In genomic region chr19:10887616-10888367, GRCh38 we compare ENCODE assay signal across 15 cellular contexts. TPM values are rescaled to one million over a fixed set of nuclear protein-coding genes. Genes with fewer than 3 reads are reported as not detected.
DNase-seq lines count a peak whose midpoint lies in the region; ATAC-seq and TF ChIP-seq lines count a peak whose summit lies in the region.
"Had no signal": no experiment of that assay in that cellular context is flagged by ENCODE, and none has a peak within 500 bp of the region (broad histone marks: within the 10 kb centered on the region; RNA-seq: fewer than 3 reads in every experiment).

No MANE protein-coding gene starts in this region.

- no peaks in the 10 kb centered on the region for H3K9me3 ChIP-seq in WERI-Rb-1 (ENCODE audit: severe bottlenecking)
- no peaks in the 10 kb centered on the region for H3K9me3 ChIP-seq in upper lobe of right lung
- H3K9me3 ChIP-seq: tibial nerve had no signal

- H3K27me3 ChIP-seq in WERI-Rb-1 (ENCODE audit: insufficient read depth, low read depth, severe bottlenecking) (no peaks in the 10 kb centered on the region), mesendoderm (ENCODE audit: insufficient read depth, low read length, poor library complexity) (no peaks in the 10 kb centered on the region), upper lobe of right lung (no peaks in the 10 kb centered on the region)
- H3K27me3 ChIP-seq: tibial nerve had no signal

- H3K27ac ChIP-seq in WERI-Rb-1, result peak overlapping the region; percentile 96
- peak overlapping the region; percentile 3 for H3K27ac ChIP-seq in mesendoderm (ENCODE audit: low read depth, low read length)
- no peak overlapping the region for H3K27ac ChIP-seq in upper lobe of right lung

- TF ChIP-seq CTCF in WERI-Rb-1 (IDR thresholded peaks at IDR 0.05; ENCODE audit: low read depth, low read length) (no peak), upper lobe of right lung (IDR thresholded peaks at IDR 0.05) (no peak)

- H3K4me2 ChIP-seq in mesendoderm (ENCODE audit: low read length), result no peak overlapping the region

- H3K36me3 ChIP-seq in WERI-Rb-1 (peaks cover 17% of the 10 kb centered on the region), mesendoderm (ENCODE audit: control insufficient read depth, insufficient read depth, low read length) (no peaks in the 10 kb centered on the region), upper lobe of right lung (no peaks in the 10 kb centered on the region)
- H3K36me3 ChIP-seq: tibial nerve had no signal

- no peak overlapping the region for H4K8ac ChIP-seq in mesendoderm (ENCODE audit: low read depth, low read length)

- no peak overlapping the region for H2AK5ac ChIP-seq in mesendoderm (ENCODE audit: low read length)

- intact Hi-C loops in upper lobe of right lung (cut with DNase I), result no loop called here

- peaks cover 22% of the 10 kb centered on the region for H3K79me1 ChIP-seq in mesendoderm (ENCODE audit: low read length)

- peak overlapping the region; percentile 62 for H3K56ac ChIP-seq in mesendoderm (ENCODE audit: low read length)

- H3K27ac Mint-ChIP-seq in activated naive CD4-positive, alpha-beta T cell treated with anti-CD3 and anti-CD28 coated beads, Interleukin-2, amount 50 U/mL, for 72 hours, result peak overlapping the region; percentile 60 to 76
- H3K27ac Mint-ChIP-seq: activated CD4-positive, alpha-beta memory T cell treated with anti-CD3 and anti-CD28 coated beads for 36 hours had no signal

- WGBS in mesendoderm (ENCODE audit: extremely low coverage, insufficient coverage, low lambda C conversion rate), result no CpG with 5 or more reads among the region's 9 CpGs

- H3K4me1 ChIP-seq in mesendoderm (ENCODE audit: control insufficient read depth, low read depth, low read length) (peaks cover 15% of the 10 kb centered on the region), upper lobe of right lung (no peaks in the 10 kb centered on the region)

- ATAC-seq in activated naive CD4-positive, alpha-beta T cell treated with anti-CD3 and anti-CD28 coated beads, Interleukin-2, amount 50 U/mL, for 72 hours, result no peak
- ATAC-seq in upper lobe of right lung (peak; percentile 41), HG02798 (IDR thresholded peaks at IDR 0.05; ENCODE audit: poor library complexity, unreplicated experiment) (no peak)

- no peak overlapping the region for H3K18ac ChIP-seq in mesendoderm (ENCODE audit: low read length)

- no peak overlapping the region for H2BK5ac ChIP-seq in mesendoderm (ENCODE audit: low read length)

- H3K23ac ChIP-seq in mesendoderm (ENCODE audit: low read length), result peak overlapping the region; percentile 97

- H3K79me2 ChIP-seq in mesendoderm (ENCODE audit: control insufficient read depth, insufficient read depth, low read length), result peaks cover 40% of the 10 kb centered on the region

- H3K4me3 ChIP-seq in WERI-Rb-1 (ENCODE audit: low read depth, low read length) (peak overlapping the region; percentile 12), mesendoderm (ENCODE audit: low read length) (no peak overlapping the region), upper lobe of right lung (no peak overlapping the region)
- H3K4me3 ChIP-seq: tibial nerve had no signal

- no peaks in the 10 kb centered on the region for H3K36me3 Mint-ChIP-seq in activated naive CD4-positive, alpha-beta T cell treated with anti-CD3 and anti-CD28 coated beads, Interleukin-2, amount 50 U/mL, for 72 hours
- H3K36me3 Mint-ChIP-seq: activated CD4-positive, alpha-beta memory T cell treated with anti-CD3 and anti-CD28 coated beads for 36 hours had no signal

- H3K4ac ChIP-seq in mesendoderm (ENCODE audit: low read depth, low read length), result no peak overlapping the region

- no peaks in the 10 kb centered on the region for H3K9me3 Mint-ChIP-seq in activated naive CD4-positive, alpha-beta T cell treated with anti-CD3 and anti-CD28 coated beads, Interleukin-2, amount 50 U/mL, for 72 hours
- H3K9me3 Mint-ChIP-seq: activated CD4-positive, alpha-beta memory T cell treated with anti-CD3 and anti-CD28 coated beads for 36 hours had no signal

- H4K5ac ChIP-seq in mesendoderm (ENCODE audit: low read length), result no peak overlapping the region

- no peak for DNase-seq in activated naive CD4-positive, alpha-beta T cell treated with anti-CD3 and anti-CD28 coated beads, Interleukin-2, amount 50 U/mL, for 72 hours (ENCODE audit: low spot score in 2 of 2)
- DNase-seq in activated naive CD4-positive, alpha-beta T cell (lab: John Stamatoyannopoulos, UW), result no peak
- DNase-seq in WERI-Rb-1, result peak; percentile 48
- no peak for DNase-seq in mesendoderm
- no peak for DNase-seq in upper lobe of right lung
- no peak for DNase-seq in activated CD4-positive, CD25-positive, alpha-beta regulatory T cell (lab: John Stamatoyannopoulos, UW)
- DNase-seq in germinal center (ENCODE audit: low spot score), result no peak
- DNase-seq: activated CD4-positive, alpha-beta memory T cell treated with anti-CD3 and anti-CD28 coated beads for 36 hours; activated effector memory CD4-positive, alpha-beta T cell treated with Interleukin-2 at 50 U/mL for 16 hours; NCI-H1694 treated with DMSO at 0.1 percent for 48 hours; small intestine; T-helper 2 cell had no signal

- no peak overlapping the region for H2BK15ac ChIP-seq in mesendoderm (replicated peaks; ENCODE audit: low read depth)

- H2BK120ac ChIP-seq in mesendoderm (ENCODE audit: low read depth, low read length), result no peak overlapping the region

- peak overlapping the region; percentile 12 for H3K9ac ChIP-seq in mesendoderm (ENCODE audit: low read length)

RNA-seq across cellular contexts. Expression of gene CARM1, which starts 16.4 kb away (rescaled TPM):
- 10 to 100 TPM; 46.4 to 73.6 TPM for total RNA-seq in activated naive CD4-positive, alpha-beta T cell treated with anti-CD3 and anti-CD28 coated beads, Interleukin-2, amount 50 U/mL, for 72 hours
- polyA plus RNA-seq in mesendoderm (2013, experiment 1 of 2), result 107 TPM
- polyA plus RNA-seq in mesendoderm (2013, experiment 2 of 2), result 114 TPM
- 25.5 TPM for total RNA-seq in upper lobe of right lung

RNA-seq across cellular contexts. Expression of gene C19orf38, which starts 39.6 kb away (rescaled TPM):
- total RNA-seq in activated naive CD4-positive, alpha-beta T cell treated with anti-CD3 and anti-CD28 coated beads, Interleukin-2, amount 50 U/mL, for 72 hours, result 1 to 10 TPM; 3.5 to 6.4 TPM
- polyA plus RNA-seq in mesendoderm (2013, experiment 1 of 2), result not detected
- 0.03 TPM for polyA plus RNA-seq in mesendoderm (2013, experiment 2 of 2)
- 7.4 TPM for total RNA-seq in upper lobe of right lung
- total RNA-seq: H4 had no signal

RNA-seq across cellular contexts. Expression of gene YIPF2, which starts 40.6 kb away (rescaled TPM):
- total RNA-seq in activated naive CD4-positive, alpha-beta T cell treated with anti-CD3 and anti-CD28 coated beads, Interleukin-2, amount 50 U/mL, for 72 hours, result 10 to 100 TPM; 27.1 to 45.7 TPM
- 32.3 TPM for polyA plus RNA-seq in mesendoderm (2013, experiment 1 of 2)
- 31.3 TPM for polyA plus RNA-seq in mesendoderm (2013, experiment 2 of 2)
- 51.3 TPM for total RNA-seq in upper lobe of right lung

RNA-seq across cellular contexts. Expression of gene TIMM29, which starts 40.8 kb away (rescaled TPM):
- 10 to 100 TPM; 17.2 to 24.1 TPM for total RNA-seq in activated naive CD4-positive, alpha-beta T cell treated with anti-CD3 and anti-CD28 coated beads, Interleukin-2, amount 50 U/mL, for 72 hours
- 21.2 TPM for polyA plus RNA-seq in mesendoderm (2013, experiment 1 of 2)
- polyA plus RNA-seq in mesendoderm (2013, experiment 2 of 2), result 20.8 TPM
- total RNA-seq in upper lobe of right lung, result 17.7 TPM

RNA-seq across cellular contexts. Expression of gene TMED1, which starts 51.8 kb away (rescaled TPM):
- 10 to 100 TPM in 1 of 2 donors, 1 to 10 TPM in 1; 9.7 to 15.0 TPM for total RNA-seq in activated naive CD4-positive, alpha-beta T cell treated with anti-CD3 and anti-CD28 coated beads, Interleukin-2, amount 50 U/mL, for 72 hours
- polyA plus RNA-seq in mesendoderm (2013, experiment 1 of 2), result 20.4 TPM
- polyA plus RNA-seq in mesendoderm (2013, experiment 2 of 2), result 20.1 TPM
- total RNA-seq in upper lobe of right lung, result 25.3 TPM
